Comparison of ENCODE assay signal across 8 cellular contexts in genomic region chr1:99850458-99850974, GRCh38. TPM values are rescaled to one million over a fixed set of nuclear protein-coding genes. Genes with fewer than 3 reads are reported as not detected.
DNase-seq lines count a peak whose midpoint lies in the region; ATAC-seq, FAIRE-seq and TF ChIP-seq lines count a peak whose summit lies in the region.

No MANE protein-coding gene starts in this region.

- no peaks in the 10 kb centered on the region for H3K9me3 Mint-ChIP-seq in endothelial cell (ENCODE audit: unreplicated experiment)
- H3K9me3 Mint-ChIP-seq in natural killer cell = no peaks in the 10 kb centered on the region

- H4K20me1 ChIP-seq in OCI-LY7 (ENCODE audit: insufficient read depth, low read length) = no peaks in the 10 kb centered on the region; the same call in 1 of the 2 replicates

- H3K27ac ChIP-seq in OCI-LY7 (ENCODE audit: low read depth, low read length, poor library complexity, severe bottlenecking) = peak overlapping the region; percentile 56

- H3K4me1 ChIP-seq in OCI-LY7 (ENCODE audit: insufficient read depth, low read length, poor library complexity, severe bottlenecking) = peaks cover 30% of the 10 kb centered on the region

- peaks cover 20% of the 10 kb centered on the region; the same call in 1 of the 2 replicates for H3K79me2 ChIP-seq in OCI-LY7 (ENCODE audit: insufficient read depth, low read depth, low read length)

- TF ChIP-seq CTCF in OCI-LY7 (conservative IDR thresholded peaks at IDR 0.05; ENCODE audit: low read length) (no peak), endothelial cell (IDR thresholded peaks at IDR 0.05; ENCODE audit: unreplicated experiment) (no peak), natural killer cell (IDR thresholded peaks at IDR 0.05) (no peak), GM10266 (IDR thresholded peaks at IDR 0.05; ENCODE audit: control insufficient read depth, insufficient read depth, low read depth, missing control alignments) (no peak)

- peaks cover 22% of the 10 kb centered on the region for H3K36me3 ChIP-seq in OCI-LY7 (ENCODE audit: insufficient read depth, low read length)

- ATAC-seq in natural killer cell = peak; percentile 2 to 11 (median 4)

- intact Hi-C loops in OCI-LY7 (cut with micrococcal nuclease; ENCODE audit: unreplicated experiment) = loop anchor here (1.0 to 2.0 kb wide), 2 partner anchors 120 to 502 kb away; partner anchors contain the start of gene CDC14A
- intact Hi-C loops in natural killer cell (cut with micrococcal nuclease) = loop anchor here (2.0 to 5.0 kb wide), 2 partner anchors 188 to 282 kb away; partner anchors contain the start of genes SASS6 and TRMT13

- H3K36me3 Mint-ChIP-seq in endothelial cell (ENCODE audit: low read depth, unreplicated experiment) (peaks cover 10% of the 10 kb centered on the region), natural killer cell (no peaks in the 10 kb centered on the region)

- peak; percentile 75 for FAIRE-seq in H54 (lab: Jason Lieb, UNC)

- H3K4me1 Mint-ChIP-seq in endothelial cell (ENCODE audit: unreplicated experiment) (peaks cover 11% of the 10 kb centered on the region), natural killer cell (peaks cover 27 to 28% of the 10 kb centered on the region in 2 donors)

- POLR2A ChIA-PET in OCI-LY7 (lab: Charles Lee) = interaction anchor here (0.6 to 2.5 kb wide), 6 partner anchors 9 to 605 kb away, joined by 3 to 8 read pairs (median 4); no protein-coding TSS in a partner anchor

- H3K9me3 ChIP-seq in OCI-LY7 (ENCODE audit: low read length) = no peaks in the 10 kb centered on the region

- H3K27ac Mint-ChIP-seq in endothelial cell (ENCODE audit: unreplicated experiment) (peak overlapping the region; percentile 92), natural killer cell (peak overlapping the region; percentile 86 to 91)

- TF ChIP-seq POLR2A in H54 (IDR thresholded peaks at IDR 0.05; ENCODE audit: low read depth, low read length) = no peak

- BruUV-seq in OCI-LY7 (replicated peaks; lab: Mats Ljungman, UMichigan) = no TSS peak

- H3K9me2 ChIP-seq in OCI-LY7 (ENCODE audit: insufficient read depth, low read length) = no peaks in the 10 kb centered on the region

- peaks cover 3% of the 10 kb centered on the region for H3K27me3 Mint-ChIP-seq in endothelial cell (ENCODE audit: unreplicated experiment)
- H3K27me3 Mint-ChIP-seq in natural killer cell (ENCODE audit: low read depth in 2 of 2) = peaks cover 2 to 6% of the 10 kb centered on the region in 2 donors

- H3K4me2 ChIP-seq in OCI-LY7 (ENCODE audit: low read length) = peak overlapping the region; percentile 91

- H3K4me3 ChIP-seq in OCI-LY7 (ENCODE audit: low read depth, low read length, poor library complexity, severe bottlenecking) = peak overlapping the region; percentile 81

- H3K4me3 Mint-ChIP-seq in endothelial cell (ENCODE audit: unreplicated experiment) = peak overlapping the region; percentile 96
- peak overlapping the region; percentile 97 for H3K4me3 Mint-ChIP-seq in natural killer cell

- CTCF ChIA-PET in OCI-LY7 (lab: Charles Lee; ENCODE audit: unreplicated experiment) = no interaction called here

- peak; percentile 10 for DNase-seq in ELR (ENCODE audit: low read depth)
- DNase-seq in H54 (ENCODE audit: insufficient read length, low spot score) = no peak
- DNase-seq in OCI-LY7 (ENCODE audit: low spot score) = peak; percentile 16
- no peak for DNase-seq in endothelial cell (ENCODE audit: low spot score)
- no peak for DNase-seq in natural killer cell
- DNase-seq in NCI-H146 treated with DMSO at 0.1 percent for 48 hours (lab: John Stamatoyannopoulos, UW; ENCODE audit: unreplicated experiment) = no peak
- DNase-seq in NOMO-1 (lab: John Stamatoyannopoulos, UW; ENCODE audit: unreplicated experiment in 2 of 2) = no peak
- no peak for DNase-seq in GM10266 (ENCODE audit: extremely low spot score)

- H2AFZ ChIP-seq in OCI-LY7 (ENCODE audit: low read length) = peak overlapping the region; percentile 80

RNA-seq across cellular contexts. Expression of gene AGL, which starts 0.4 kb away (rescaled TPM):
- total RNA-seq in OCI-LY7 (2014; rRNA removed; shearing (Covaris generic)) = 11.6 and 12.2 TPM in 2 replicates
- total RNA-seq in OCI-LY7 (2022) (20.6 and 22.5 TPM in 2 replicates), endothelial cell (ENCODE audit: unreplicated experiment) (26.7 TPM), natural killer cell (10 to 100 TPM; 13.5 to 19.4 (median 15.3) TPM)

Comparison
In these comparisons a context has a peak if more than half of its experiments do, and no peak if none do; other contexts are left out.
1. DNase-seq: peak in ELR (single experiment) and OCI-LY7 (single experiment); none in H54 (single experiment), endothelial cell (single experiment), natural killer cell (single experiment), NCI-H146 treated with DMSO at 0.1 percent for 48 hours (single experiment), NOMO-1 (0 of 2) and GM10266 (single experiment).